17 cellular contexts compared by ENCODE assay signal in the genomic region with DNA sequence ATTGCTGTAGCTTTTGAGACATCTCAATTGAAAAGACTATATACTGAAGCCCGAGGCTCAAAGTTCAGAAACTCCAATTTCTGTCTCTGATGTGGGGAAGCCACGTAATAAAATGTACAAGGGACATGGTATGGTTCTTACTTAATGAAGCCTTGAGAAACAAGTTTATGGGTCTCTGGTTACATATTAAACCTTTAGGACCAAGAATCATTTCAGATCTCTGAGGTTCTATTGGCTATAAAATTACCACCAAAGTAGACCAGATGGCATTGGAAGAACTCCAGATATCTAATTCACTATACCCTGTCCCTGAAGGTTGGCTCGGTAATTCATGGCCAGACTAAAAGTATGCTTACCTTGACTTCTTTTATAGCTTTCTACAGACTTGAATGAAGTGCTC. TPM values are rescaled to one million over a fixed set of nuclear protein-coding genes. Genes with fewer than 3 reads are reported as not detected.
DNase-seq lines count a peak whose midpoint lies in the region; ATAC-seq, FAIRE-seq and TF ChIP-seq lines count a peak whose summit lies in the region.
"Had no signal": no experiment of that assay in that cellular context is flagged by ENCODE, and none has a peak within 500 bp of the region (broad histone marks: within the 10 kb centered on the region; RNA-seq: fewer than 3 reads in every experiment).

No MANE protein-coding gene starts in this region.

- H3K36me3 Mint-ChIP-seq in stimulated activated memory B cell treated with anti-CD40 and anti-IgM and Interleukin-4, amounts not matched to agents 10 μg/mL and 1 μg/mL and 100 μg/mL, for 72 hours: peaks cover 48% of the 10 kb centered on the region

- peaks cover 36% of the 10 kb centered on the region for H3K4me1 Mint-ChIP-seq in stimulated activated memory B cell treated with anti-CD40 and anti-IgM and Interleukin-4, amounts not matched to agents 10 μg/mL and 1 μg/mL and 100 μg/mL, for 72 hours

- FAIRE-seq in GM12891 (lab: Jason Lieb, UNC): peak; percentile 13
- FAIRE-seq: HTR-8/SVneo, RCC 7860 had no signal

- ATAC-seq in stimulated activated memory B cell treated with anti-CD40 and anti-IgM and Interleukin-4, amounts not matched to agents 10 μg/mL and 1 μg/mL and 100 μg/mL, for 72 hours: no peak
- ATAC-seq: HCT116 had no signal

- H3K27ac ChIP-seq in dorsolateral prefrontal cortex: peak overlapping the region in 32 of 59 donors; percentile 1 to 88 (median 52)
- H3K27ac ChIP-seq: BLaER1 had no signal

- H3K4me3 Mint-ChIP-seq in stimulated activated memory B cell treated with anti-CD40 and anti-IgM and Interleukin-4, amounts not matched to agents 10 μg/mL and 1 μg/mL and 100 μg/mL, for 72 hours: no peak overlapping the region

- peak overlapping the region; percentile 93 for H3K27ac Mint-ChIP-seq in stimulated activated memory B cell treated with anti-CD40 and anti-IgM and Interleukin-4, amounts not matched to agents 10 μg/mL and 1 μg/mL and 100 μg/mL, for 72 hours

- intact Hi-C loops in dorsolateral prefrontal cortex (cut with DNase I): no loop called here

- DNase-seq in GM12891 (ENCODE audit: insufficient read length, low spot score): no peak
- peak; percentile 82 for DNase-seq in LoVo (ENCODE audit: low spot score)
- DNase-seq in dorsolateral prefrontal cortex: no peak
- DNase-seq in hepatic stellate cell (ENCODE audit: low spot score): no peak
- DNase-seq in activated naive CD4-positive, alpha-beta T cell treated with anti-CD3 and anti-CD28 coated beads, Interleukin-2, amount 50 U/mL, for 16 hours: no peak
- no peak for DNase-seq in HK-2 (ENCODE audit: unreplicated experiment)
- DNase-seq: DMS153, NCI-H1436, NCI-H2029 treated with DMSO at 0.1 percent for 48 hours, NCI-H510A treated with DMSO at 0.1 percent for 48 hours, SHP77 had no signal

- no peaks in the 10 kb centered on the region for H3K27me3 Mint-ChIP-seq in stimulated activated memory B cell treated with anti-CD40 and anti-IgM and Interleukin-4, amounts not matched to agents 10 μg/mL and 1 μg/mL and 100 μg/mL, for 72 hours

- no peak for TF ChIP-seq POLR2A in GM12891 (IDR thresholded peaks at IDR 0.05; ENCODE audit: low read depth, low read length)

- no peaks in the 10 kb centered on the region for H3K27me3 ChIP-seq in dorsolateral prefrontal cortex
- H3K27me3 ChIP-seq: BLaER1 had no signal

- no peak overlapping the region for H3K4me3 ChIP-seq in dorsolateral prefrontal cortex
- H3K4me3 ChIP-seq: BLaER1 had no signal

- TF ChIP-seq CTCF in dorsolateral prefrontal cortex (IDR thresholded peaks at IDR 0.05 in 54 of 56, conservative IDR thresholded peaks at IDR 0.05 in 2 of 56; ENCODE audit: low read depth in 1 of 56, partially characterized antibody in 56 of 56): no peak

- H3K9me3 Mint-ChIP-seq in stimulated activated memory B cell treated with anti-CD40 and anti-IgM and Interleukin-4, amounts not matched to agents 10 μg/mL and 1 μg/mL and 100 μg/mL, for 72 hours: no peaks in the 10 kb centered on the region

TF ChIP-seq in GM12891, 5 proteins besides CTCF, POLR2A, EP300 and RAD21:
- TF ChIP-seq SPI1 (IDR thresholded peaks at IDR 0.05; ENCODE audit: low read depth, low read length) (no peak), TAF1 (IDR thresholded peaks at IDR 0.05; ENCODE audit: low read depth, low read length) (no peak), POU2F2 (IDR thresholded peaks at IDR 0.05; ENCODE audit: low read depth, low read length) (no peak), PAX5 (IDR thresholded peaks at IDR 0.05; ENCODE audit: insufficient read depth, low read length, severe bottlenecking) (no peak), POLR2AphosphoS5 (IDR thresholded peaks at IDR 0.05; ENCODE audit: low read depth, low read length) (no peak)

RNA-seq across cellular contexts. Expression of a gene that starts 23.7 kb away (rescaled TPM):
- 14.6 TPM for polyA plus RNA-seq in GM12891 (2012; ENCODE audit: low read depth, missing spikeins)
- total RNA-seq in dorsolateral prefrontal cortex: 10 to 100 TPM; 18.3 to 63.7 (median 43.9) TPM

RNA-seq across cellular contexts. Expression of a gene that starts 48.9 kb away (rescaled TPM):
- polyA plus RNA-seq in GM12891 (2012; ENCODE audit: low read depth, missing spikeins): 60.5 TPM
- 100 to 1,000 TPM in 8 of 120 experiments, 10 to 100 TPM in 106, 1 to 10 TPM in 6; 7.4 to 523 (median 26.5) TPM for total RNA-seq in dorsolateral prefrontal cortex

RNA-seq across cellular contexts. Expression of a gene that starts 52.1 kb away (rescaled TPM):
- polyA plus RNA-seq in GM12891 (2012; ENCODE audit: low read depth, missing spikeins): 0.39 TPM
- 1 to 10 TPM in 29 of 120 experiments, under 1 TPM in 51, not detected in 40; 0.21 to 5.8 (median 0.75) TPM for total RNA-seq in dorsolateral prefrontal cortex
- polyA plus RNA-seq: AG04450 had no signal
